13 cellular contexts compared by ENCODE assay signal in the genomic region with DNA sequence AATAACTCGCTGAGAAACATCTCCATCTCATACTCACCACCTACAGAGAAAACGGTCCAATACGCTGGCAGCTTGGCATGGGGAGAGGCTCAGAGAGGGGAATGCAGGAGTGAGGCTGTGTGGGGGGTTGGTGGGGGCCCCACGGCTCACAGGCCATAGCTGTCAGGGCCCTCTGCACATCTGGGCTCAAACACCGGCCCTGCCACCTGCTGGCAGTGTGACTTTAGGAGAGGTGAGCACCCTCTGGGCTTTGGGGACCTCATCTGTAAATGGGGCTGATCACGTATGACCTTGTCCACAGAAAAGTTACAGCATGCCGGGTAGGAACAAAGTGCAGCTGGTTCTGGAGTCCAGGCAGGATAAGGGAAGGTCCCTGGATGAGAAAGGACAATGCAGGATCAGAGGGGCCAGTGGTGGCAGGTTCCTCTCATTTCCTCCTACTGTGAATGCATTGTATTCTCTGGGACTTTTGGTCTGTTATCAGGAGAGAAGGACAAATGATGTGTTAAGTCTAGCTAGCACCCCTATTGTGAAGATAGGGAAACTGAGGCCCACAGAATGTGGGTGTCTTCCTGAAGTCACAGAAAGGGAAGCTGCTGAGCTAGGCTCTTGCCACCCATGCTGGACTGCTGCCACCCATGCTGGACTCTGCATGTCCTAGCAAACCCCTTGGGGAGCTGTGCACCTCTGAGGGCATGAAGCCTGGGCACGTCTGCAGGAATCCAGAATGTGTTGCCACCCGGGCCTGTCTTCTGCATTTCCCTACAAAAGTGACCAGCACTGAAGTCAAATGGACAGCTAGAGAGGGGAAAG.
DNase-seq lines count a peak whose midpoint lies in the region; ATAC-seq and TF ChIP-seq lines count a peak whose summit lies in the region.
"Had no signal": no experiment of that assay in that cellular context is flagged by ENCODE, and none has a peak within 500 bp of the region (broad histone marks: within the 10 kb centered on the region; RNA-seq: fewer than 3 reads in every experiment).

No MANE protein-coding gene starts in this region.

- no peak overlapping the region for H3K4me3 ChIP-seq in Jurkat, Clone E6-1 (ENCODE audit: low read length)
- H3K4me3 ChIP-seq: testis had no signal

- H3K4me1 Mint-ChIP-seq in activated naive CD4-positive, alpha-beta T cell treated with anti-CD3 and anti-CD28 coated beads for 36 hours (ENCODE audit: low read depth), result no peaks in the 10 kb centered on the region
- peaks cover 3% of the 10 kb centered on the region for H3K4me1 Mint-ChIP-seq in chondrocyte (ENCODE audit: low read depth)
- peaks cover 5% of the 10 kb centered on the region for H3K4me1 Mint-ChIP-seq in stimulated activated effector memory CD8-positive, alpha-beta T cell treated with anti-CD3 and anti-CD28 coated beads, Interleukin-12 subunit alpha, Interleukin-12 subunit beta, amount 100 ng/mL, for 72 hours
- H3K4me1 Mint-ChIP-seq: IgD-negative memory B cell had no signal

- no peaks in the 10 kb centered on the region for H3K9me3 Mint-ChIP-seq in activated naive CD4-positive, alpha-beta T cell treated with anti-CD3 and anti-CD28 coated beads for 36 hours
- no peaks in the 10 kb centered on the region for H3K9me3 Mint-ChIP-seq in chondrocyte (ENCODE audit: low read depth)
- no peaks in the 10 kb centered on the region for H3K9me3 Mint-ChIP-seq in stimulated activated effector memory CD8-positive, alpha-beta T cell treated with anti-CD3 and anti-CD28 coated beads, Interleukin-12 subunit alpha, Interleukin-12 subunit beta, amount 100 ng/mL, for 72 hours
- H3K9me3 Mint-ChIP-seq: IgD-negative memory B cell had no signal

- peak; percentile 18 for TF ChIP-seq CTCF in chondrocyte (IDR thresholded peaks at IDR 0.05)

- no peaks in the 10 kb centered on the region for H3K27me3 Mint-ChIP-seq in activated naive CD4-positive, alpha-beta T cell treated with anti-CD3 and anti-CD28 coated beads for 36 hours (ENCODE audit: low read depth)
- H3K27me3 Mint-ChIP-seq in chondrocyte (ENCODE audit: low read depth), result peaks cover 14% of the 10 kb centered on the region

- H3K4me3 Mint-ChIP-seq in activated naive CD4-positive, alpha-beta T cell treated with anti-CD3 and anti-CD28 coated beads for 36 hours, result no peak overlapping the region
- no peak overlapping the region for H3K4me3 Mint-ChIP-seq in chondrocyte (ENCODE audit: unreplicated experiment)
- H3K4me3 Mint-ChIP-seq in stimulated activated effector memory CD8-positive, alpha-beta T cell treated with anti-CD3 and anti-CD28 coated beads, Interleukin-12 subunit alpha, Interleukin-12 subunit beta, amount 100 ng/mL, for 72 hours, result no peak overlapping the region

- no peak overlapping the region for H3K27ac Mint-ChIP-seq in activated naive CD4-positive, alpha-beta T cell treated with anti-CD3 and anti-CD28 coated beads for 36 hours
- H3K27ac Mint-ChIP-seq in chondrocyte (ENCODE audit: unreplicated experiment), result no peak overlapping the region
- H3K27ac Mint-ChIP-seq in stimulated activated effector memory CD8-positive, alpha-beta T cell treated with anti-CD3 and anti-CD28 coated beads, Interleukin-12 subunit alpha, Interleukin-12 subunit beta, amount 100 ng/mL, for 72 hours, result no peak overlapping the region
- H3K27ac Mint-ChIP-seq: IgD-negative memory B cell had no signal

- peak; percentile 44 for ATAC-seq in stimulated activated effector memory CD8-positive, alpha-beta T cell treated with anti-CD3 and anti-CD28 coated beads, Interleukin-12 subunit alpha, Interleukin-12 subunit beta, amount 100 ng/mL, for 72 hours
- ATAC-seq in GM21825 (IDR thresholded peaks at IDR 0.05; ENCODE audit: unreplicated experiment) (no peak), HG02642 (IDR thresholded peaks at IDR 0.05; ENCODE audit: poor library complexity, unreplicated experiment) (no peak)

- no peaks in the 10 kb centered on the region for H3K36me3 Mint-ChIP-seq in activated naive CD4-positive, alpha-beta T cell treated with anti-CD3 and anti-CD28 coated beads for 36 hours (ENCODE audit: low read depth)
- no peaks in the 10 kb centered on the region for H3K36me3 Mint-ChIP-seq in chondrocyte (ENCODE audit: low read depth)
- H3K36me3 Mint-ChIP-seq in stimulated activated effector memory CD8-positive, alpha-beta T cell treated with anti-CD3 and anti-CD28 coated beads, Interleukin-12 subunit alpha, Interleukin-12 subunit beta, amount 100 ng/mL, for 72 hours, result no peaks in the 10 kb centered on the region
- H3K36me3 Mint-ChIP-seq: IgD-negative memory B cell had no signal

- intact Hi-C loops in activated naive CD4-positive, alpha-beta T cell treated with anti-CD3 and anti-CD28 coated beads for 36 hours (cut with micrococcal nuclease), result loop anchor here (1.0 to 2.0 kb wide), 2 partner anchors 135 to 391 kb away; no protein-coding TSS in a partner anchor

- peak; percentile 35 for DNase-seq in activated naive CD4-positive, alpha-beta T cell treated with anti-CD3 and anti-CD28 coated beads for 36 hours
- DNase-seq in activated naive CD4-positive, alpha-beta T cell treated with Interleukin-2 at 50 U/mL for 16 hours, result no peak
- peak; percentile 8 for DNase-seq in Jurkat, Clone E6-1 (ENCODE audit: low read depth, low spot score)
- no peak for DNase-seq in chondrocyte (ENCODE audit: low spot score)
- no peak for DNase-seq in stimulated activated effector memory CD8-positive, alpha-beta T cell treated with anti-CD3 and anti-CD28 coated beads, Interleukin-12 subunit alpha, Interleukin-12 subunit beta, amount 100 ng/mL, for 72 hours (ENCODE audit: low spot score in 2 of 2)
- DNase-seq in DMS79 treated with DMSO at 0.1 percent for 48 hours (lab: John Stamatoyannopoulos, UW), result no peak
- DNase-seq: activated CD4-positive, alpha-beta T cell treated with anti-CD3 and anti-CD28 coated beads, Interleukin-2, amount 50 U/mL, for 4 hours; NCI-H345; nucleus accumbens; testis had no signal

- CTCF ChIA-PET in activated naive CD4-positive, alpha-beta T cell treated with anti-CD3 and anti-CD28 coated beads for 36 hours (lab: Charles Lee), result interaction anchor here (0.9 kb wide), 1 partner anchor 757 kb away, joined by 3 read pairs; no protein-coding TSS in a partner anchor

Comparison
In these comparisons a context has a peak if more than half of its experiments do, and no peak if none do; other contexts are left out.
1. DNase-seq: peak in activated naive CD4-positive, alpha-beta T cell treated with anti-CD3 and anti-CD28 coated beads for 36 hours (single experiment) and Jurkat, Clone E6-1 (single experiment); none in activated naive CD4-positive, alpha-beta T cell treated with Interleukin-2 at 50 U/mL for 16 hours (single experiment), chondrocyte (single experiment), stimulated activated effector memory CD8-positive, alpha-beta T cell treated with anti-CD3 and anti-CD28 coated beads, Interleukin-12 subunit alpha, Interleukin-12 subunit beta, amount 100 ng/mL, for 72 hours (0 of 2) and DMS79 treated with DMSO at 0.1 percent for 48 hours (single experiment).